ENCODE assay signal across 8 cellular contexts in genomic region chr11:1946812-1947480, GRCh38. TPM values are rescaled to one million over a fixed set of nuclear protein-coding genes. Genes with fewer than 3 reads are reported as not detected.
DNase-seq lines count a peak whose midpoint lies in the region; ATAC-seq, FAIRE-seq and TF ChIP-seq lines count a peak whose summit lies in the region.

MRPL23 (plus strand) TSS chr11:1947332; CDS start chr11:1947363, 31 bp downstream.

- no CpG with 5 or more reads among the region's 85 CpGs for WGBS in gastroesophageal sphincter (ENCODE audit: low coverage in 1 of 2), 2 donors
- WGBS in small intestine, 3 donors = no CpG with 5 or more reads among the region's 85 CpGs

- FAIRE-seq in small intestine (lab: Jason Lieb, UNC) = no peak

- no peak for TF ChIP-seq POLR2A in gastroesophageal sphincter (IDR thresholded peaks at IDR 0.05)

- H3F3A ChIP-seq in MM.1S (ENCODE audit: insufficient read depth, low read length) = no peaks in the 10 kb centered on the region

- H3K27me3 ChIP-seq in gastroesophageal sphincter (no peaks in the 10 kb centered on the region), small intestine (ENCODE audit: control insufficient read depth in 2 of 2, insufficient read depth in 2 of 2, low read length in 2 of 2) (no peaks in the 10 kb centered on the region), MM.1S (replicated peaks; ENCODE audit: insufficient read depth, low read length) (peaks cover 17% of the 10 kb centered on the region)

- no peaks in the 10 kb centered on the region for H4K20me1 ChIP-seq in MM.1S (ENCODE audit: insufficient read depth, low read length)

- no peak within 1 kb of the TSS for H3K27ac ChIP-seq in gastroesophageal sphincter
- H3K27ac ChIP-seq in small intestine (ENCODE audit: low read depth in 1 of 2, low read length in 1 of 2) = no peak within 1 kb of the TSS
- H3K27ac ChIP-seq in MM.1S (ENCODE audit: low read length) = no peak within 1 kb of the TSS

- H3K9me3 ChIP-seq in gastroesophageal sphincter = no peaks in the 10 kb centered on the region
- no peaks in the 10 kb centered on the region for H3K9me3 ChIP-seq in small intestine (ENCODE audit: control insufficient read depth, low read depth)
- H3K9me3 ChIP-seq in MM.1S (replicated peaks; ENCODE audit: insufficient read depth, low read length) = no peaks in the 10 kb centered on the region

- no peak for TF ChIP-seq EP300 in gastroesophageal sphincter (IDR thresholded peaks at IDR 0.05)

- ATAC-seq in GM19467 (IDR thresholded peaks at IDR 0.05; ENCODE audit: unreplicated experiment) = peak; percentile 67
- ATAC-seq in gastroesophageal sphincter = peak; percentile 78
- no peak for ATAC-seq in GM18858 (IDR thresholded peaks at IDR 0.05; ENCODE audit: unreplicated experiment)

- H3K79me2 ChIP-seq in MM.1S (ENCODE audit: low read length) = no peaks in the 10 kb centered on the region

- DNase-seq in SK-MEL-5 (ENCODE audit: low read depth, low spot score) = no peak
- DNase-seq in small intestine = no peak
- DNase-seq in MV-4-11 (lab: John Stamatoyannopoulos, UW) = no peak
- DNase-seq in MM.1S = no peak
- no peak for DNase-seq in hepatic stellate cell (ENCODE audit: low spot score)

- TF ChIP-seq CTCF in gastroesophageal sphincter (IDR thresholded peaks at IDR 0.05) = no peak
- TF ChIP-seq CTCF in MM.1S (IDR thresholded peaks at IDR 0.05; ENCODE audit: low read length) = no peak

- H3K4me2 ChIP-seq in MM.1S (ENCODE audit: low read depth, low read length) = no peak within 1 kb of the TSS

- H3K36me3 ChIP-seq in gastroesophageal sphincter (no peaks in the 10 kb centered on the region), small intestine (ENCODE audit: control insufficient read depth in 2 of 2, insufficient read depth in 2 of 2, low read length in 2 of 2) (no peaks in the 10 kb centered on the region), MM.1S (replicated peaks; ENCODE audit: insufficient read depth, low read length) (no peaks in the 10 kb centered on the region)

- H2AFZ ChIP-seq in MM.1S (ENCODE audit: low read length) = no peak within 1 kb of the TSS

- in situ Hi-C loops in SK-MEL-5 (cut with HindIII; ENCODE audit: low pct_unique_long_range_greater_than_20kb, low sequenced_read_pairs) = no loop called here

- no peak within 1 kb of the TSS for H3K9ac ChIP-seq in MM.1S (ENCODE audit: low read length)

- no peaks in the 10 kb centered on the region for H3K9me2 ChIP-seq in MM.1S (replicated peaks; ENCODE audit: insufficient read depth, low read length)

- H3K4me1 ChIP-seq in gastroesophageal sphincter (no peaks in the 10 kb centered on the region), small intestine (ENCODE audit: control insufficient read depth in 2 of 2, insufficient read depth in 1 of 2, low read depth in 1 of 2, low read length in 1 of 2) (no peaks in the 10 kb centered on the region), MM.1S (ENCODE audit: low read length) (no peaks in the 10 kb centered on the region)

- H3K4me3 ChIP-seq in gastroesophageal sphincter (no peak within 1 kb of the TSS), small intestine (ENCODE audit: low read depth in 1 of 2, low read length in 2 of 2) (no peak within 1 kb of the TSS), MM.1S (ENCODE audit: low read length) (no peak within 1 kb of the TSS)

RNA-seq across cellular contexts. Expression of gene MRPL23, which starts in this region (rescaled TPM):
- total RNA-seq in SK-MEL-5 (2014; rRNA removed; shearing (Covaris generic)) = 169 and 172 TPM in 2 replicates
- polyA plus RNA-seq in SK-MEL-5 (2015; cell fraction: cytosol; rRNA removed) = 154 and 195 TPM in 2 replicates
- polyA plus RNA-seq in SK-MEL-5 (2015; cell fraction: nucleus; rRNA removed) = 54.6 and 73.9 TPM in 2 replicates
- 100 to 1,000 TPM in 2 of 4 donors, 10 to 100 TPM in 2; 87.0 to 132 (median 106) TPM for total RNA-seq in gastroesophageal sphincter
- polyA plus RNA-seq in small intestine = 100 to 1,000 TPM; 101 to 210 (median 177) TPM
